Comparison of ENCODE assay signal across 8 cellular contexts in the genomic region with DNA sequence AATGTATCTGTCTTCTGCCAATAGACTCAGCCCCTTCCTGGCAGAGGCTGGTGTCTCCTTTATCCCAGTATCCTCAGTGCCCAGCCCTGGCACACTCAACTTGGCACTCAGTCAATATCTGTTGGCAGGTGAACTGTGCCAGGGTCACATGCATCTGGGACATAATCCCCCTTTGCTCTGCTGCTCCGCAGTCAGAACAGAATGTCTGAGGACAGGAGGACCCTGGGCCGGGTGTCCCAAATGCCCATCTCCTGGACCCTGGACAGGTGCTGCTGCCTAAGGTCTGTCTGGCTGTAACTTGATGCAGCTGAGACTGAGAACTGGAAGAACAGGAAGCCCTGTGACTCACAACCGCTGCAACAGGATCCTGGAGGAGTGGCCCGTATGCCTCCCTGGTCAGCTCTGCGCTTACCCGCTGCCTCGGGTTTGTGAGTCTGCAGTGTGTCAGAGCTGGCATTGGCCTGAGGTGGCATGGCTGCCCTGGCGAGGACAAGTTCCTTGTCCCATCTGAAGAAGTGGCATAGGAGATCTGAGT. TPM values are rescaled to one million over a fixed set of nuclear protein-coding genes. Genes with fewer than 3 reads are reported as not detected.
A peak's percentile ranks its signal among the peaks of the same experiment; 100 is the strongest.
DNase-seq lines count a peak whose midpoint lies in the region; TF ChIP-seq lines count a peak whose summit lies in the region.

No MANE protein-coding gene starts in this region.

- TF ChIP-seq POLR2A in tibial nerve (IDR thresholded peaks at IDR 0.05): no peak

- POLR2A ChIA-PET in BJ (lab: Charles Lee): no interaction called here

- TF ChIP-seq CTCF in BJ (IDR thresholded peaks at IDR 0.05; ENCODE audit: insufficient read depth, low read depth, low read length): no peak
- no peak for TF ChIP-seq CTCF in coronary artery (IDR thresholded peaks at IDR 0.05)
- TF ChIP-seq CTCF in tibial nerve (IDR thresholded peaks at IDR 0.05): no peak

- DNase-seq in BJ (ENCODE audit: low read depth) (peak; percentile 62), Kasumi-1 (lab: John Stamatoyannopoulos, UW) (peak; percentile 86 to 87), T-helper 9 cell (peak; percentile 18), coronary artery (ENCODE audit: low spot score) (peak; percentile 89), medulla oblongata (ENCODE audit: extremely low spot score) (peak; percentile 78), tibial nerve (ENCODE audit: low spot score in 2 of 2) (peak; percentile 32 to 41), KG1 (lab: John Stamatoyannopoulos, UW) (no peak), NCI-H1048 (lab: John Stamatoyannopoulos, UW) (no peak)

- no peaks in the 10 kb centered on the region for H3K9me3 ChIP-seq in tibial nerve

- H3K27ac ChIP-seq in coronary artery: peak overlapping the region; percentile 58 to 65
- peak overlapping the region in 3 of 4 donors; percentile 8 to 51 (median 48) for H3K27ac ChIP-seq in tibial nerve

- CTCF ChIA-PET in BJ (lab: Yijun Ruan, JAX): interaction anchor here (0.7 to 0.8 kb wide), 2 partner anchors 9 to 19 kb away, joined by 4 read pairs; no protein-coding TSS in a partner anchor

- 55 to 62% methylated on average over 8 of the region's 8 CpGs for WGBS in tibial nerve, 2 donors

- TF ChIP-seq EP300 in tibial nerve (IDR thresholded peaks at IDR 0.05): peak in 1 of 2 donors; percentile 32

- H3K4me3 ChIP-seq in BJ (ENCODE audit: low read depth, low read length) (no peak overlapping the region), coronary artery (no peak overlapping the region), tibial nerve (no peak overlapping the region)

- H3K36me3 ChIP-seq in BJ (ENCODE audit: control insufficient read depth, insufficient read depth, low read length): no peaks in the 10 kb centered on the region; the same call in 1 of the 2 replicates
- no peaks in the 10 kb centered on the region for H3K36me3 ChIP-seq in tibial nerve

- H3K4me1 ChIP-seq in tibial nerve: peaks cover 0 to 39% (median 16%) of the 10 kb centered on the region in 4 donors

- H3K27me3 ChIP-seq in BJ (ENCODE audit: control insufficient read depth, insufficient read depth, low read length): no peaks in the 10 kb centered on the region
- no peaks in the 10 kb centered on the region for H3K27me3 ChIP-seq in tibial nerve

RNA-seq across cellular contexts. Expression of gene HK2, which starts 11.4 kb away (rescaled TPM):
- polyA plus RNA-seq in BJ (2011; rRNA removed): 21.8 and 23.8 TPM in 2 replicates
- 37.7 and 49.1 TPM in 2 replicates for polyA minus RNA-seq in BJ (2011; rRNA and poly(A)+ RNA removed)
- total RNA-seq in tibial nerve: 10 to 100 TPM in 1 of 4 donors, 1 to 10 TPM in 3; 6.5 to 13.4 (median 6.7) TPM

Comparison
In these comparisons a context has a peak if more than half of its experiments do, and no peak if none do; other contexts are left out.
1. DNase-seq: peak in BJ (single experiment), Kasumi-1 (2 of 2), T-helper 9 cell (single experiment), coronary artery (single experiment), medulla oblongata (single experiment) and tibial nerve (2 of 2); none in KG1 (single experiment) and NCI-H1048 (single experiment).